ENCODE assay signal across 30 cellular contexts in the genomic region with DNA sequence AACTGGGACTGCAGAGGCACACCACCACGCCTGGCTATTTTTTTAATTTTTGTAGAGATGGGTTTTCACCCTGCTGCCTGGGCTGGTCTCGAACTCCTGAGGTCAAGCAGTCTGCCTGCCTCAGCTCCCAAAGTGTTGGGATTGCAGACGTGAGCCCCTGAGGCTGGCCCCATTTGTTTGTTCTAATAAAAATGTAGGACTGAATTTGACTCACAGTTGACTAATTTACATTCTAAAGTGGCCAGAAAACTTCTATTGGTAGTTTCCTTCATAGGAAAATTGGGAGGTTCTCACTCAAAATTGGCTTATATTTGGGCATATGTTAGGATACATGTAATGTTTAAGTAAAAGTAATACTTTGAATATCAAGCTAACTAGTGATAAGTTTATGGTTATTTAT.
"Had no signal": no experiment of that assay in that cellular context is flagged by ENCODE, and none has a peak within 500 bp of the region (broad histone marks: within the 10 kb centered on the region; RNA-seq: fewer than 3 reads in every experiment).

No MANE protein-coding gene starts in this region.

- H3K4me3 ChIP-seq: gastrocnemius medialis, hepatocyte, pancreas, prostate gland, skin epidermis, thoracic aorta, upper lobe of right lung had no signal

- H3K9me3 Mint-ChIP-seq: activated naive CD8-positive, alpha-beta T cell treated with anti-CD3 and anti-CD28 coated beads, Interleukin-2, amount 50 U/mL, for 24 hours; central memory CD8-positive, alpha-beta T cell; nephron; stimulated activated effector memory CD8-positive, alpha-beta T cell treated with anti-CD3 and anti-CD28 coated beads, Interleukin-12 subunit alpha, Interleukin-12 subunit beta, amount 100 ng/mL, for 72 hours; stimulated activated naive CD8-positive, alpha-beta T cell treated with anti-CD3 and anti-CD28 coated beads, Interleukin-15, Interleukin-2, amounts not matched to agents 100 ng/mL and 50 ng/mL, for 24 hours; T-helper 1 cell treated with Interleukin-12 subunit alpha and Interleukin-12 subunit beta and Interleukin-4 antibody, amounts not matched to agents 30 μg/mL and 1 μg/mL, for 36 hours had no signal

- H3K27ac Mint-ChIP-seq: activated naive CD8-positive, alpha-beta T cell treated with anti-CD3 and anti-CD28 coated beads, Interleukin-2, amount 50 U/mL, for 24 hours; nephron; stimulated activated effector memory CD8-positive, alpha-beta T cell treated with anti-CD3 and anti-CD28 coated beads, Interleukin-12 subunit alpha, Interleukin-12 subunit beta, amount 100 ng/mL, for 72 hours; stimulated activated naive CD8-positive, alpha-beta T cell treated with anti-CD3 and anti-CD28 coated beads, Interleukin-15, Interleukin-2, amounts not matched to agents 100 ng/mL and 50 ng/mL, for 24 hours; T-helper 1 cell treated with Interleukin-12 subunit alpha and Interleukin-12 subunit beta and Interleukin-4 antibody, amounts not matched to agents 30 μg/mL and 1 μg/mL, for 36 hours had no signal

- H3K27me3 Mint-ChIP-seq: activated naive CD8-positive, alpha-beta T cell treated with anti-CD3 and anti-CD28 coated beads, Interleukin-2, amount 50 U/mL, for 24 hours; central memory CD8-positive, alpha-beta T cell; stimulated activated naive CD8-positive, alpha-beta T cell treated with anti-CD3 and anti-CD28 coated beads, Interleukin-15, Interleukin-2, amounts not matched to agents 100 ng/mL and 50 ng/mL, for 24 hours had no signal

- H3K27ac ChIP-seq: gastrocnemius medialis, hepatocyte, pancreas, prostate gland, skin epidermis, thoracic aorta, upper lobe of right lung, VCaP had no signal

- ATAC-seq: activated CD4-positive, CD25-positive, alpha-beta regulatory T cell treated with anti-CD3 and anti-CD28 coated beads, Interleukin-2, amount 50 U/mL, for 24 hours; activated naive CD8-positive, alpha-beta T cell treated with anti-CD3 and anti-CD28 coated beads, Interleukin-2, amount 50 U/mL, for 24 hours; gastrocnemius medialis; left cardiac atrium; left ventricle myocardium superior; pancreas; sciatic nerve; stimulated activated effector memory CD8-positive, alpha-beta T cell treated with anti-CD3 and anti-CD28 coated beads, Interleukin-12 subunit alpha, Interleukin-12 subunit beta, amount 100 ng/mL, for 72 hours; upper lobe of right lung had no signal

- H3K4me1 ChIP-seq: prostate gland had no signal

- H3K27me3 ChIP-seq: gastrocnemius medialis, hepatocyte, pancreas, upper lobe of right lung had no signal

- H3K4me3 Mint-ChIP-seq: activated naive CD8-positive, alpha-beta T cell treated with anti-CD3 and anti-CD28 coated beads, Interleukin-2, amount 50 U/mL, for 24 hours; central memory CD8-positive, alpha-beta T cell; nephron; stimulated activated effector memory CD8-positive, alpha-beta T cell treated with anti-CD3 and anti-CD28 coated beads, Interleukin-12 subunit alpha, Interleukin-12 subunit beta, amount 100 ng/mL, for 72 hours; stimulated activated naive CD8-positive, alpha-beta T cell treated with anti-CD3 and anti-CD28 coated beads, Interleukin-15, Interleukin-2, amounts not matched to agents 100 ng/mL and 50 ng/mL, for 24 hours; T-helper 1 cell treated with Interleukin-12 subunit alpha and Interleukin-12 subunit beta and Interleukin-4 antibody, amounts not matched to agents 30 μg/mL and 1 μg/mL, for 36 hours had no signal

- H3K36me3 ChIP-seq: gastrocnemius medialis, pancreas, prostate gland, thoracic aorta had no signal

- H3K9me3 ChIP-seq: gastrocnemius medialis, pancreas, prostate gland, thoracic aorta, upper lobe of right lung had no signal

- DNase-seq: activated CD4-positive, alpha-beta T cell treated with anti-CD3 and anti-CD28 coated beads for 48 hours; activated CD4-positive, alpha-beta T cell treated with anti-CD3 and anti-CD28 coated beads, Interleukin-2, amount 50 U/mL, for 48 hours; activated CD8-positive, alpha-beta memory T cell treated with anti-CD3 and anti-CD28 coated beads for 24 hours; activated gamma-delta T cell treated with Interleukin-2 at 50 U/mL for 16 hours; activated naive CD4-positive, alpha-beta T cell treated with anti-CD3 and anti-CD28 coated beads, Interleukin-2, amount 50 U/mL, for 16 hours; activated naive CD8-positive, alpha-beta T cell treated with anti-CD3 and anti-CD28 coated beads, Interleukin-2, amount 50 U/mL, for 24 hours; amygdala; dermis blood vessel endothelial cell; effector CD4-positive, alpha-beta T cell; erythroblast; gastrocnemius medialis; left cardiac atrium; left ventricle myocardium superior; pancreas; retina; stimulated activated CD4-positive, alpha-beta T cell treated with anti-CD3 and anti-CD28 coated beads, Interleukin-4, amount 100 ng/mL, for 24 hours; T-helper 9 cell; upper lobe of right lung had no signal

- H2AFZ ChIP-seq: hepatocyte had no signal
